Comparison of ENCODE assay signal across 20 cellular contexts in genomic region chr6:82208914-82209313, GRCh38.
"Had no signal": no experiment of that assay in that cellular context is flagged by ENCODE, and none has a peak within 500 bp of the region (broad histone marks: within the 10 kb centered on the region; RNA-seq: fewer than 3 reads in every experiment).

No MANE protein-coding gene starts in this region.

- H3K9me3 ChIP-seq: esophagus squamous epithelium, lower lobe of right lung, thyroid gland had no signal

- H3K4me3 ChIP-seq: cardiac muscle cell, esophagus squamous epithelium, lower lobe of right lung, thyroid gland had no signal

- ATAC-seq: activated T-cell treated with anti-CD3 and anti-CD28 coated beads, Interleukin-2, amount 50 U/mL, for 4 hours; left cardiac atrium; lower lobe of right lung had no signal

- H3K4me1 ChIP-seq: thyroid gland had no signal

- FAIRE-seq: endothelial cell of umbilical vein, islet of Langerhans had no signal

- H3K4me3 Mint-ChIP-seq: activated CD4-positive, alpha-beta T cell treated with anti-CD3 and anti-CD28 coated beads, Interleukin-2, amount 10 ng/mL, durations not matched to agents 24 days and 14 days; activated T-cell treated with anti-CD3 and anti-CD28 coated beads, Interleukin-2, amount 50 U/mL, for 4 hours; neural crest cell; T-helper 1 cell treated with Interleukin-12 subunit alpha and Interleukin-12 subunit beta and Interleukin-4 antibody, amounts not matched to agents 30 μg/mL and 1 μg/mL, for 36 hours had no signal

- H3K27ac ChIP-seq: cardiac muscle cell, esophagus squamous epithelium, lower lobe of right lung, thyroid gland had no signal

- DNase-seq: activated CD4-positive, alpha-beta T cell treated with anti-CD3 and anti-CD28 coated beads, Interleukin-2, amount 10 ng/mL, durations not matched to agents 24 days and 14 days; activated CD8-positive, alpha-beta memory T cell treated with anti-CD3 and anti-CD28 coated beads, Interleukin-2, amount 50 U/mL, for 4 hours; activated effector memory CD4-positive, alpha-beta T cell treated with anti-CD3 and anti-CD28 coated beads, Interleukin-2, amount 50 U/mL, for 16 hours; activated naive CD4-positive, alpha-beta T cell treated with anti-CD3 and anti-CD28 coated beads, Interleukin-2, amount 50 U/mL, for 16 hours; activated T-cell treated with anti-CD3 and anti-CD28 coated beads, Interleukin-2, amount 50 U/mL, for 4 hours; dermis blood vessel endothelial cell; effector memory CD4-positive, alpha-beta T cell; esophagus squamous epithelium; hippocampal formation; left cardiac atrium; lower lobe of right lung; midbrain; retina; stimulated activated naive CD4-positive, alpha-beta T cell treated with Interleukin-2 at 50 U/mL for 16 hours; thyroid gland had no signal

- H3K27me3 ChIP-seq: cardiac muscle cell, esophagus squamous epithelium, thyroid gland had no signal

- H3K27me3 Mint-ChIP-seq: activated CD4-positive, alpha-beta T cell treated with anti-CD3 and anti-CD28 coated beads, Interleukin-2, amount 10 ng/mL, durations not matched to agents 24 days and 14 days had no signal

- H3K9me3 Mint-ChIP-seq: activated CD4-positive, alpha-beta T cell treated with anti-CD3 and anti-CD28 coated beads, Interleukin-2, amount 10 ng/mL, durations not matched to agents 24 days and 14 days; activated T-cell treated with anti-CD3 and anti-CD28 coated beads, Interleukin-2, amount 50 U/mL, for 4 hours; T-helper 1 cell treated with Interleukin-12 subunit alpha and Interleukin-12 subunit beta and Interleukin-4 antibody, amounts not matched to agents 30 μg/mL and 1 μg/mL, for 36 hours had no signal

- H3K27ac Mint-ChIP-seq: activated CD4-positive, alpha-beta T cell treated with anti-CD3 and anti-CD28 coated beads, Interleukin-2, amount 10 ng/mL, durations not matched to agents 24 days and 14 days; T-helper 1 cell treated with Interleukin-12 subunit alpha and Interleukin-12 subunit beta and Interleukin-4 antibody, amounts not matched to agents 30 μg/mL and 1 μg/mL, for 36 hours had no signal
